In the genomic region with DNA sequence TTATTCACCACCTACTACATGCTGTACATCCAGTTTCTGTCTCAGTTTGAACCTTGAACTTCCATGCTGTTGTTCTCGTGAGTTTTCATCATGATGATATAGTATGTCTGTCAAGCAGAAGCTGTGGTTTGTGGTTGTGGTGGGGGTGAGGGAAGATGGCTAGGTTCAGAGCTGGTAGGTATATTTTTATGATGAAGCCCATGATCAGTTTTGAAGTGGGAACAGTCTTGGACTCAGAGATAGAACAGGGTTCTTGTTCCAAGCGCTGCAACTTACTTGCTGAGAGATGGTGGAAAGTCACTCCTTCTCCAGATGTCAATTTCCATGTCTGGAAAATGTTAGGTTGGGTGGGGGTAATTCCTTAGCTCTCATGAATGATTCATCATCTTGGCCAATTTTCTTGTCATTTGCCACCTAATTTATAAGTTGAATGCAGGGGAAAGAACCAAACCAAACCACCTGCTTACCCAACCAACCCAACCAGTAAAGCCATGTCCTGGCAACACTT, we compare ENCODE assay signal across 10 cellular contexts. TPM values are rescaled to one million over a fixed set of nuclear protein-coding genes. Genes with fewer than 3 reads are reported as not detected.
A peak's percentile ranks its signal among the peaks of the same experiment; 100 is the strongest.
DNase-seq lines count a peak whose midpoint lies in the region; ATAC-seq and TF ChIP-seq lines count a peak whose summit lies in the region.
"Had no signal": no experiment of that assay in that cellular context is flagged by ENCODE, and none has a peak within 500 bp of the region (broad histone marks: within the 10 kb centered on the region; RNA-seq: fewer than 3 reads in every experiment).

No MANE protein-coding gene starts in this region.

- H3K9me3 Mint-ChIP-seq in activated naive CD4-positive, alpha-beta T cell treated with anti-CD3 and anti-CD28 coated beads for 36 hours: no peaks in the 10 kb centered on the region
- no peaks in the 10 kb centered on the region for H3K9me3 Mint-ChIP-seq in endothelial cell (ENCODE audit: unreplicated experiment)

- peak; percentile 82 for DNase-seq in activated naive CD4-positive, alpha-beta T cell treated with anti-CD3 and anti-CD28 coated beads for 36 hours
- no peak for DNase-seq in activated naive CD4-positive, alpha-beta T cell (lab: John Stamatoyannopoulos, UW)
- DNase-seq in activated CD8-positive, alpha-beta memory T cell treated with anti-CD3 and anti-CD28 coated beads for 4 hours (ENCODE audit: low read depth in 2 of 2): peak; percentile 20 to 28
- peak; percentile 73 for DNase-seq in stimulated activated naive CD8-positive, alpha-beta T cell treated with anti-CD3 and anti-CD28 coated beads, Interleukin-15, Interleukin-2, amounts not matched to agents 100 U/mL and 50 U/mL, for 24 hours
- DNase-seq in endothelial cell (ENCODE audit: low spot score) (no peak), RKO (ENCODE audit: low spot score) (no peak)
- DNase-seq: BE2C, Karpas-422 had no signal

- H3K36me3 Mint-ChIP-seq in activated naive CD4-positive, alpha-beta T cell treated with anti-CD3 and anti-CD28 coated beads for 36 hours (ENCODE audit: low read depth): no peaks in the 10 kb centered on the region
- H3K36me3 Mint-ChIP-seq in endothelial cell (ENCODE audit: low read depth, unreplicated experiment): no peaks in the 10 kb centered on the region

- H3K4me1 Mint-ChIP-seq in activated naive CD4-positive, alpha-beta T cell treated with anti-CD3 and anti-CD28 coated beads for 36 hours (ENCODE audit: low read depth): peaks cover 38% of the 10 kb centered on the region
- no peaks in the 10 kb centered on the region for H3K4me1 Mint-ChIP-seq in endothelial cell (ENCODE audit: unreplicated experiment)

- CTCF ChIA-PET in activated naive CD4-positive, alpha-beta T cell treated with anti-CD3 and anti-CD28 coated beads for 36 hours (lab: Charles Lee): no interaction called here

- peaks cover 6% of the 10 kb centered on the region for H3K27me3 Mint-ChIP-seq in activated naive CD4-positive, alpha-beta T cell treated with anti-CD3 and anti-CD28 coated beads for 36 hours (ENCODE audit: low read depth)
- H3K27me3 Mint-ChIP-seq in endothelial cell (ENCODE audit: unreplicated experiment): no peaks in the 10 kb centered on the region

- no peak overlapping the region for H3K27ac Mint-ChIP-seq in activated naive CD4-positive, alpha-beta T cell treated with anti-CD3 and anti-CD28 coated beads for 36 hours
- no peak overlapping the region for H3K27ac Mint-ChIP-seq in endothelial cell (ENCODE audit: unreplicated experiment)

- no peak overlapping the region for H3K4me3 Mint-ChIP-seq in activated naive CD4-positive, alpha-beta T cell treated with anti-CD3 and anti-CD28 coated beads for 36 hours
- no peak overlapping the region for H3K4me3 Mint-ChIP-seq in endothelial cell (ENCODE audit: unreplicated experiment)

- TF ChIP-seq CTCF in endothelial cell (IDR thresholded peaks at IDR 0.05; ENCODE audit: unreplicated experiment): no peak

- ATAC-seq in HG03469 (IDR thresholded peaks at IDR 0.05; ENCODE audit: unreplicated experiment) (peak; percentile 43), HG02970 (IDR thresholded peaks at IDR 0.05; ENCODE audit: low FRiP score, unreplicated experiment) (no peak)
- peak; percentile 70 for ATAC-seq in stimulated activated naive CD8-positive, alpha-beta T cell treated with anti-CD3 and anti-CD28 coated beads, Interleukin-15, Interleukin-2, amounts not matched to agents 100 U/mL and 50 U/mL, for 24 hours

- intact Hi-C loops in activated naive CD4-positive, alpha-beta T cell treated with anti-CD3 and anti-CD28 coated beads for 36 hours (cut with micrococcal nuclease): loop anchor here (1.0 kb wide), 3 partner anchors 19 to 84 kb away; no protein-coding TSS in a partner anchor

RNA-seq across cellular contexts. Expression of a gene that starts 21.6 kb away (rescaled TPM):
- 100 to 1,000 TPM; 132 to 141 TPM for total RNA-seq in activated naive CD4-positive, alpha-beta T cell treated with anti-CD3 and anti-CD28 coated beads for 36 hours
- total RNA-seq in endothelial cell (ENCODE audit: unreplicated experiment): 3.2 TPM

Comparison
In these comparisons a context has a peak if more than half of its experiments do, and no peak if none do; other contexts are left out.
1. DNase-seq: peak in activated naive CD4-positive, alpha-beta T cell treated with anti-CD3 and anti-CD28 coated beads for 36 hours (single experiment), activated CD8-positive, alpha-beta memory T cell treated with anti-CD3 and anti-CD28 coated beads for 4 hours (2 of 2) and stimulated activated naive CD8-positive, alpha-beta T cell treated with anti-CD3 and anti-CD28 coated beads, Interleukin-15, Interleukin-2, amounts not matched to agents 100 U/mL and 50 U/mL, for 24 hours (single experiment); none in activated naive CD4-positive, alpha-beta T cell (0 of 4), endothelial cell (single experiment) and RKO (single experiment).
2. RNA of a gene that starts 21.6 kb away (total RNA-seq): 132 to 141 TPM in activated naive CD4-positive, alpha-beta T cell treated with anti-CD3 and anti-CD28 coated beads for 36 hours; 3.2 TPM in endothelial cell (single experiment); every median in the first group is over 10 times any median in the second.